Comparison of ENCODE assay signal across 8 cellular contexts in the genomic region with DNA sequence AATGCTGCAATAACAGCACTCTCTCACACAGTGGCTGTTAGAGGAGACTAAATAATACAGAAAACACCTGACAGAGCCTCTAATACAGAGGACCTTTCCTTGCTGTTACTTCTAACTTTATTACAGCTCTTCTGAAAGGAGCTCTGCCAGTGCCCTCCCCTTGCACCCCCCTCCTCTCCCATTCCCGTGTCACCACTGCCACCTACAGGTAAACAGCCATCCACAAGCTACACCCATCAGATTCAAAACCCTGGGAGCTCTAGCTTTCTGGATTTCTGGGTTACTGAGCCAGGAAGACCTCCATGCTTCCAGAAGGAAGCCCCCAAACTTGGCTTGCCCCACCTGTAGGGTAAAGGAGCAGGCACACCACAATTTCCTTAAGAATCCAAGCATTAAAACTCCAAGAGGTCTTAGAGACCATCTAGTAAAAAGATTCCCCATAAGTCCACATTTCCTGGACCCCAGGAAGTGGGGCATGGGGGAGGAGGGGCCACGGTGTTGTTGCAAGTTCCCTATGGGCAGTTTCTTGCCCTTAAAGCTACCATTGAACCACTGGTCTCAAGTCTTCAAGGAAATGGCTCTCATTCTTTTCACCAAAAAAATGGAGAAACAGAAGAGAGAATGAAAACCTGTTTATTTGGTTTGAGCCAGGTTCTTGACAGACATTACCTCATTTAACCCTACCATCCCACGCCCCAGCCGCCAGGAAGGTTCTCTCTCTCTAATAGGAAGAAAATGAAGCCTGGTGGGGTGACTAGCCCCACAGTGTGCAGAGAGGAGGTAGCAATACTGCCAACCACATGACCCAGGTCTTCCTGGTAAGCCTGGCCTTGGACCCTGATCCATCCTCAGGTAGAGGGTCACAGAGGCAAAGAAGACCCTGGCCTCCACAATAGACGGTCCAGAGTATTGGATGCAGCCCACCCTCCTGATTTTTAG. TPM values are rescaled to one million over a fixed set of nuclear protein-coding genes. Genes with fewer than 3 reads are reported as not detected.
DNase-seq lines count a peak whose midpoint lies in the region; ATAC-seq and TF ChIP-seq lines count a peak whose summit lies in the region.

No MANE protein-coding gene starts in this region.

- H3K9me3 ChIP-seq in lower lobe of right lung: no peaks in the 10 kb centered on the region

- peaks cover 49% of the 10 kb centered on the region for H3K4me1 ChIP-seq in lower lobe of right lung

- ATAC-seq in lower lobe of right lung (peak; percentile 82 to 86), HG03469 (IDR thresholded peaks at IDR 0.05; ENCODE audit: unreplicated experiment) (no peak)

- H3K27me3 ChIP-seq in dorsolateral prefrontal cortex (no peaks in the 10 kb centered on the region), lower lobe of right lung (ENCODE audit: low read depth) (no peaks in the 10 kb centered on the region)

- TF ChIP-seq CTCF in GM20000 (IDR thresholded peaks at IDR 0.05; ENCODE audit: extremely low read depth, missing control alignments) (peak; percentile 84), dorsolateral prefrontal cortex (IDR thresholded peaks at IDR 0.05 in 54 of 56, conservative IDR thresholded peaks at IDR 0.05 in 2 of 56; ENCODE audit: low read depth in 1 of 56, partially characterized antibody in 56 of 56) (peak in 55 of 56 donors; percentile 33 to 88 (median 74)), lower lobe of right lung (IDR thresholded peaks at IDR 0.05) (peak; percentile 72)

- intact Hi-C loops in dorsolateral prefrontal cortex (cut with DNase I): loop anchor here (2.0 to 10.0 kb wide), 4 partner anchors 105 to 237 kb away; a partner anchor contains a TSS
- intact Hi-C loops in lower lobe of right lung (cut with DNase I): no loop called here

- no peaks in the 10 kb centered on the region for H3K36me3 ChIP-seq in lower lobe of right lung

- H3K27ac ChIP-seq in dorsolateral prefrontal cortex (peak overlapping the region in 52 of 59 donors; percentile 24 to 99 (median 90)), lower lobe of right lung (no peak overlapping the region)

- DNase-seq in AG08396 (ENCODE audit: low spot score): peak; percentile 77
- peak; percentile 83 for DNase-seq in GM20000 (ENCODE audit: low spot score)
- peak; percentile 55 for DNase-seq in NCI-H510A (lab: John Stamatoyannopoulos, UW)
- DNase-seq in activated CD4-positive, alpha-beta T cell treated with anti-CD3 and anti-CD28 coated beads, Interleukin-2, amount 50 U/mL, for 4 hours: peak; percentile 60 to 64
- peak; percentile 40 to 81 (median 78) for DNase-seq in dorsolateral prefrontal cortex
- DNase-seq in lower lobe of right lung: peak; percentile 70
- DNase-seq in stimulated activated CD8-positive, alpha-beta memory T cell treated with anti-CD3 and anti-CD28 coated beads, Interleukin-12 subunit alpha, Interleukin-12 subunit beta, amount 100 ng/mL, for 4 hours (ENCODE audit: low read depth): peak; percentile 32

- no peak overlapping the region for H3K4me3 ChIP-seq in dorsolateral prefrontal cortex
- no peak overlapping the region for H3K4me3 ChIP-seq in lower lobe of right lung

RNA-seq across cellular contexts. Expression of a gene that starts 52.8 kb away (rescaled TPM):
- total RNA-seq in dorsolateral prefrontal cortex (100 to 1,000 TPM; 162 to 252 (median 211) TPM), lower lobe of right lung (63.4 TPM)

RNA-seq across cellular contexts. Expression of a gene that starts 53.2 kb away (rescaled TPM):
- total RNA-seq in dorsolateral prefrontal cortex (10 to 100 TPM in 3 of 120 experiments, 1 to 10 TPM in 117; 1.4 to 14.1 (median 5.3) TPM), lower lobe of right lung (13.4 TPM)

Comparison
In these comparisons a context has a peak if more than half of its experiments do, and no peak if none do; other contexts are left out.
1. DNase-seq: peak in every context shown above with its lines; median percentile 83 in GM20000; 78 in dorsolateral prefrontal cortex; 77 in AG08396; 70 in lower lobe of right lung; 62 in activated CD4-positive, alpha-beta T cell treated with anti-CD3 and anti-CD28 coated beads, Interleukin-2, amount 50 U/mL, for 4 hours; 55 in NCI-H510A; 32 in stimulated activated CD8-positive, alpha-beta memory T cell treated with anti-CD3 and anti-CD28 coated beads, Interleukin-12 subunit alpha, Interleukin-12 subunit beta, amount 100 ng/mL, for 4 hours.